Comparison of ENCODE assay signal across 22 cellular contexts in the genomic region with DNA sequence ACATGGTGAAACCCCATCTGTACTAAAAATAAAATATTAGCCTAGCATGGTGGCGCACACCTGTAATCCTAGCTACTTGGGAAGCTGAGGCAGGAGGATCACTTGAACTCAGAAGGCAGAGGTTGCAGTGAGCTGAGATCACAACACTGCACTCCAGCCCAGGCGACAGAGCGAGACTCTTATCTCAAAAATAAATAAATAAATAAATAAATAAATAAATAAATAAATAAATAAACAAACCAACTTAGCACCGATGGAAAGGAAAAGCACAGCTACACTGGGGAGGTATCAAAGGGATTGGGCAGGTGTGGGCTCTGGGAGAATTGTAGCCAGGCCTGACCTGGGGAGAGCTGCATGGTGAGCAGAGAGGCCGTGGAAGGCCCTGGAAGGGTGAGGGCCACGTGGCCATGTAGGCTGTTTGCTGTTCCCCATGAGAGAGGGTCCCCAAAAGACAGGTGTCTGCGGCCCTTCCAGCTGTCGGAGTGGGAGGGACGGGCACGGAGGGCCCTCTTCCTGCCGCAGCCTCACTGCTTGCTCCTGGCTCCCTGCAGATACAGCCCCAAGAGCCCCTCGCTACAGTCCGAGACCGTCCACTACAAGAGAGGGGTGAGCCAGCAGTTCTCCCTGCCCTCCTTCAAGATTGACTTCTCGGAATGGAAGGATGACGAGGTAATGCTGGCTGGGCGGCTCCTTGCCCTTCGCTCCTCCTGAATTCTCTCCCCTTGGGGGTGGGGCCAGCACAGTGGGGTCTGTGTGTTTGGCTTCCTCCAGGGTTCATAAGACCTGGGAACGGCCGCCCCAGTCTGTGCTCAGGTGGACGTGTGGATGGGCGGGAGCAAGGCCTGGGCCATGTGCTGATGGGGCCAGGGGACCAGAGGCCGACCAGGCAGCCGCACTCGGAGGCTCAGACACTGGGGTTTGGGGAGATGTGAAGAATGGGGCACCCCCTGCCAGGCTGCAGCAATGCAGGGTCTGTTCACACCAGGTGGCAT. TPM values are rescaled to one million over a fixed set of nuclear protein-coding genes. Genes with fewer than 3 reads are reported as not detected.
A peak's percentile ranks its signal among the peaks of the same experiment; 100 is the strongest.
DNase-seq lines count a peak whose midpoint lies in the region; TF ChIP-seq lines count a peak whose summit lies in the region.
"Had no signal": no experiment of that assay in that cellular context is flagged by ENCODE, and none has a peak within 500 bp of the region (broad histone marks: within the 10 kb centered on the region; RNA-seq: fewer than 3 reads in every experiment).

No MANE protein-coding gene starts in this region.

- peaks cover 17% of the 10 kb centered on the region for H3K4me1 Mint-ChIP-seq in neural progenitor cell

- H3K27ac ChIP-seq in BLaER1 treated with 17β-estradiol and CSF1 and Interleukin-3, amounts not matched to agents 10 nM and 100 nM, result no peak overlapping the region
- H3K27ac ChIP-seq in HEK293 (ENCODE audit: extremely low read depth, low read depth, low read length) (no peak overlapping the region), coronary artery (no peak overlapping the region), neural progenitor cell (peak overlapping the region; percentile 37), brain microvascular endothelial cell (no peak overlapping the region)
- H3K27ac ChIP-seq: GM23248, KMS-11, RWPE1 had no signal

- DNase-seq in coronary artery (ENCODE audit: low spot score), result peak; percentile 66
- no peak for DNase-seq in neural progenitor cell (ENCODE audit: low spot score)
- DNase-seq in brain microvascular endothelial cell, result no peak
- no peak for DNase-seq in activated T-cell treated with anti-CD3 and anti-CD28 coated beads, Interleukin-2, amount 50 U/mL, for 1 hour
- no peak for DNase-seq in stimulated activated CD4-positive, alpha-beta T cell treated with anti-CD3 and anti-CD28 coated beads, Interleukin-4, amount 100 ng/mL, for 1 hour
- DNase-seq in NCI-H1694 (lab: John Stamatoyannopoulos, UW), result no peak
- DNase-seq: BE2C; CD4-positive, CD25-positive, alpha-beta regulatory T cell; DMS153; DND-41; GM23248; HCEC 1CT; MM.1S; NCI-H1694 treated with DMSO at 0.1 percent for 48 hours; NCI-H2081; NCI-H2227 treated with DMSO at 0.1 percent for 48 hours; NCI-H526 treated with DMSO at 0.1 percent for 48 hours; SHP77 treated with DMSO at 0.1 percent for 48 hours had no signal

- H3K4me3 ChIP-seq in BLaER1 treated with 17β-estradiol and CSF1 and Interleukin-3, amounts not matched to agents 10 nM and 100 nM, result no peak overlapping the region
- H3K4me3 ChIP-seq in HEK293 (ENCODE audit: low read depth, low read length), result no peak overlapping the region
- no peak overlapping the region for H3K4me3 ChIP-seq in coronary artery
- no peak overlapping the region for H3K4me3 ChIP-seq in neural progenitor cell
- H3K4me3 ChIP-seq in brain microvascular endothelial cell (ENCODE audit: low read depth, low read length), result no peak overlapping the region
- H3K4me3 ChIP-seq: GM23248 had no signal

- H3K9ac ChIP-seq in BLaER1 treated with 17β-estradiol and CSF1 and Interleukin-3, amounts not matched to agents 10 nM and 100 nM, result peak overlapping the region in 3 of 11 experiments; percentile 13 to 42 (median 31); a peak in 4 of 22 replicates
- H3K9ac ChIP-seq in neural progenitor cell, result no peak overlapping the region
- H3K9ac ChIP-seq: GM23248, KMS-11 had no signal

- H3K4me2 ChIP-seq in BLaER1 treated with 17β-estradiol and CSF1 and Interleukin-3, amounts not matched to agents 10 nM and 100 nM, result peak overlapping the region in 7 of 11 experiments; percentile 32 to 83 (median 60); a peak in 13 of 22 replicates
- H3K4me2 ChIP-seq in neural progenitor cell, result no peak overlapping the region
- H3K4me2 ChIP-seq: KMS-11 had no signal

- CTCF ChIA-PET in HEK293 (lab: Yijun Ruan, JAX), result no interaction called here

- TF ChIP-seq CTCF in HEK293 (tag by site-specific recombination; IDR thresholded peaks at IDR 0.05) (no peak), coronary artery (IDR thresholded peaks at IDR 0.05) (no peak), neural progenitor cell (IDR thresholded peaks at IDR 0.05) (no peak), brain microvascular endothelial cell (IDR thresholded peaks at IDR 0.05; ENCODE audit: low read depth, low read length, missing control alignments) (no peak)

- H2AFZ ChIP-seq in neural progenitor cell (replicated peaks), result no peak overlapping the region
- H2AFZ ChIP-seq: GM23248 had no signal

- peaks cover 0 to 14% (median 0%) of the 10 kb centered on the region in 11 experiments; a peak in 6 of 22 replicates for H3K27me3 ChIP-seq in BLaER1 treated with 17β-estradiol and CSF1 and Interleukin-3, amounts not matched to agents 10 nM and 100 nM
- H3K27me3 ChIP-seq in neural progenitor cell, result no peaks in the 10 kb centered on the region
- H3K27me3 ChIP-seq in brain microvascular endothelial cell (replicated peaks), result no peaks in the 10 kb centered on the region
- H3K27me3 ChIP-seq: BE2C had no signal

- POLR2A ChIA-PET in HEK293 (lab: Yijun Ruan, JAX), result no interaction called here

- in situ Hi-C loops in brain microvascular endothelial cell (cut with HindIII; ENCODE audit: low pct_ligation_motif_present, low sequenced_read_pairs), result no loop called here

- H3K36me3 ChIP-seq in BLaER1 treated with 17β-estradiol and CSF1 and Interleukin-3, amounts not matched to agents 10 nM and 100 nM, result peaks cover 62 to 95% (median 81%) of the 10 kb centered on the region in 11 experiments
- peaks cover 4 to 82% of the 10 kb centered on the region in 2 experiments; a peak in 2 of 3 replicates for H3K36me3 ChIP-seq in HEK293 (ENCODE audit: control insufficient read depth in 2 of 2, insufficient read depth in 1 of 2, low read length in 2 of 2)
- no peaks in the 10 kb centered on the region for H3K36me3 ChIP-seq in neural progenitor cell
- H3K36me3 ChIP-seq in brain microvascular endothelial cell (replicated peaks), result peaks cover 35% of the 10 kb centered on the region

- H3K27ac Mint-ChIP-seq in neural progenitor cell, result no peak overlapping the region

- H4K20me1 ChIP-seq in BLaER1 treated with 17β-estradiol and CSF1 and Interleukin-3, amounts not matched to agents 10 nM and 100 nM, result peaks cover 84 to 100% (median 98%) of the 10 kb centered on the region in 11 experiments
- no peaks in the 10 kb centered on the region for H4K20me1 ChIP-seq in neural progenitor cell (ENCODE audit: low read depth)

- peaks cover 3% of the 10 kb centered on the region for H3K36me3 Mint-ChIP-seq in neural progenitor cell

- H3K9me3 Mint-ChIP-seq in neural progenitor cell, result no peaks in the 10 kb centered on the region
- H3K9me3 Mint-ChIP-seq: CD4-positive, CD25-positive, alpha-beta regulatory T cell had no signal

- H3F3A ChIP-seq in neural progenitor cell (ENCODE audit: low read depth), result no peaks in the 10 kb centered on the region

- H3K4me3 Mint-ChIP-seq in neural progenitor cell, result no peak overlapping the region
- H3K4me3 Mint-ChIP-seq: CD4-positive, CD25-positive, alpha-beta regulatory T cell had no signal

- peaks cover 47 to 96% (median 93%) of the 10 kb centered on the region in 10 experiments for H3K4me1 ChIP-seq in BLaER1 treated with 17β-estradiol and CSF1 and Interleukin-3, amounts not matched to agents 10 nM and 100 nM
- no peaks in the 10 kb centered on the region for H3K4me1 ChIP-seq in HEK293 (ENCODE audit: control insufficient read depth, insufficient read depth, low read length)
- no peaks in the 10 kb centered on the region for H3K4me1 ChIP-seq in neural progenitor cell

- no peaks in the 10 kb centered on the region for H3K9me3 ChIP-seq in BLaER1 treated with 17β-estradiol and CSF1 and Interleukin-3, amounts not matched to agents 10 nM and 100 nM (replicated peaks in 1 of 11)
- H3K9me3 ChIP-seq in HEK293 (ENCODE audit: control insufficient read depth, insufficient read depth, low read depth, low read length), result no peaks in the 10 kb centered on the region
- H3K9me3 ChIP-seq in neural progenitor cell (ENCODE audit: low read depth), result no peaks in the 10 kb centered on the region
- H3K9me3 ChIP-seq: BE2C had no signal

- H3K27me3 Mint-ChIP-seq in neural progenitor cell (ENCODE audit: insufficient read depth, low read depth), result peaks cover 2% of the 10 kb centered on the region
- H3K27me3 Mint-ChIP-seq: CD4-positive, CD25-positive, alpha-beta regulatory T cell had no signal

- no peaks in the 10 kb centered on the region for H3K79me2 ChIP-seq in neural progenitor cell (ENCODE audit: low read depth)

TF ChIP-seq in HEK293, 187 proteins besides CTCF, POLR2A, EP300 and RAD21 (continues in another document):
- TF ChIP-seq ZNF202 (tag by site-specific recombination; IDR thresholded peaks at IDR 0.05; ENCODE audit: borderline replicate concordance) (no peak), ZNF248 (tag by site-specific recombination; IDR thresholded peaks at IDR 0.05) (no peak), ZNF140 (tag by site-specific recombination; IDR thresholded peaks at IDR 0.05) (no peak; the same call in 1 of the 2 replicates), ZNF138 (tag by site-specific recombination; IDR thresholded peaks at IDR 0.05; ENCODE audit: borderline replicate concordance) (no peak), MYNN (tag by site-specific recombination; IDR thresholded peaks at IDR 0.05; ENCODE audit: borderline replicate concordance) (no peak), ZNF221 (tag by site-specific recombination; IDR thresholded peaks at IDR 0.05; ENCODE audit: borderline replicate concordance) (no peak), ZBTB8A (tag by site-specific recombination; IDR thresholded peaks at IDR 0.05) (peak; percentile 50)
- TF ChIP-seq, protein P1, sequence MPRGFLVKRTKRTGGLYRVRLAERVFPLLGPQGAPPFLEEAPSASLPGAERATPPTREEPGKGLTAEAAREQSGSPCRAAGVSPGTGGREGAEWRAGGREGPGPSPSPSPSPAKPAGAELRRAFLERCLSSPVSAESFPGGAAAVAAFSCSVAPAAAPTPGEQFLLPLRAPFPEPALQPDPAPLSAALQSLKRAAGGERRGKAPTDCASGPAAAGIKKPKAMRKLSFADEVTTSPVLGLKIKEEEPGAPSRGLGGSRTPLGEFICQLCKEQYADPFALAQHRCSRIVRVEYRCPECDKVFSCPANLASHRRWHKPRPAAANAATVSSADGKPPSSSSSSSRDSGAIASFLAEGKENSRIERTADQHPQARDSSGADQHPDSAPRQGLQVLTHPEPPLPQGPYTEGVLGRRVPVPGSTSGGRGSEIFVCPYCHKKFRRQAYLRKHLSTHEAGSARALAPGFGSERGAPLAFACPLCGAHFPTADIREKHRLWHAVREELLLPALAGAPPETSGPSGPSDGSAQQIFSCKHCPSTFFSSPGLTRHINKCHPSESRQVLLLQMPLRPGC (tag by site-specific recombination; IDR thresholded peaks at IDR 0.05), result no peak

RNA-seq across cellular contexts. Expression of gene MGRN1, which starts 32.4 kb away (rescaled TPM):
- total RNA-seq in neural progenitor cell (ENCODE audit: low replicate concordance), result 17.5 and 22.4 TPM in 2 replicates

RNA-seq across cellular contexts. Expression of gene NUDT16L1, which starts 36.4 kb away (rescaled TPM):
- 10.9 and 39.3 TPM in 2 replicates for total RNA-seq in neural progenitor cell (ENCODE audit: low replicate concordance)

RNA-seq across cellular contexts. Expression of gene UBALD1, which starts 42.3 kb away (rescaled TPM):
- 0.97 and 11.9 TPM in 2 replicates for total RNA-seq in neural progenitor cell (ENCODE audit: low replicate concordance)
